In genomic region chr20:62476074-62476838, GRCh38 we compare ENCODE assay signal across 1 cellular context.
TF ChIP-seq lines count a peak whose summit lies in the region.

No MANE protein-coding gene starts in this region.

TF ChIP-seq in K562, 482 proteins besides CTCF, POLR2A, EP300 and RAD21 (continued from another document):
- 0 out of 2 replicates have a peak, but pooled peaks have one; percentile 52 for TF ChIP-seq ZNF217 (CRISPR knock-in tag; IDR thresholded peaks at IDR 0.05)
- no peak for TF ChIP-seq PCBP1 (IDR thresholded peaks at IDR 0.05; ENCODE audit: low read depth, low read length, poor library complexity, severe bottlenecking)
- TF ChIP-seq, protein P1, sequence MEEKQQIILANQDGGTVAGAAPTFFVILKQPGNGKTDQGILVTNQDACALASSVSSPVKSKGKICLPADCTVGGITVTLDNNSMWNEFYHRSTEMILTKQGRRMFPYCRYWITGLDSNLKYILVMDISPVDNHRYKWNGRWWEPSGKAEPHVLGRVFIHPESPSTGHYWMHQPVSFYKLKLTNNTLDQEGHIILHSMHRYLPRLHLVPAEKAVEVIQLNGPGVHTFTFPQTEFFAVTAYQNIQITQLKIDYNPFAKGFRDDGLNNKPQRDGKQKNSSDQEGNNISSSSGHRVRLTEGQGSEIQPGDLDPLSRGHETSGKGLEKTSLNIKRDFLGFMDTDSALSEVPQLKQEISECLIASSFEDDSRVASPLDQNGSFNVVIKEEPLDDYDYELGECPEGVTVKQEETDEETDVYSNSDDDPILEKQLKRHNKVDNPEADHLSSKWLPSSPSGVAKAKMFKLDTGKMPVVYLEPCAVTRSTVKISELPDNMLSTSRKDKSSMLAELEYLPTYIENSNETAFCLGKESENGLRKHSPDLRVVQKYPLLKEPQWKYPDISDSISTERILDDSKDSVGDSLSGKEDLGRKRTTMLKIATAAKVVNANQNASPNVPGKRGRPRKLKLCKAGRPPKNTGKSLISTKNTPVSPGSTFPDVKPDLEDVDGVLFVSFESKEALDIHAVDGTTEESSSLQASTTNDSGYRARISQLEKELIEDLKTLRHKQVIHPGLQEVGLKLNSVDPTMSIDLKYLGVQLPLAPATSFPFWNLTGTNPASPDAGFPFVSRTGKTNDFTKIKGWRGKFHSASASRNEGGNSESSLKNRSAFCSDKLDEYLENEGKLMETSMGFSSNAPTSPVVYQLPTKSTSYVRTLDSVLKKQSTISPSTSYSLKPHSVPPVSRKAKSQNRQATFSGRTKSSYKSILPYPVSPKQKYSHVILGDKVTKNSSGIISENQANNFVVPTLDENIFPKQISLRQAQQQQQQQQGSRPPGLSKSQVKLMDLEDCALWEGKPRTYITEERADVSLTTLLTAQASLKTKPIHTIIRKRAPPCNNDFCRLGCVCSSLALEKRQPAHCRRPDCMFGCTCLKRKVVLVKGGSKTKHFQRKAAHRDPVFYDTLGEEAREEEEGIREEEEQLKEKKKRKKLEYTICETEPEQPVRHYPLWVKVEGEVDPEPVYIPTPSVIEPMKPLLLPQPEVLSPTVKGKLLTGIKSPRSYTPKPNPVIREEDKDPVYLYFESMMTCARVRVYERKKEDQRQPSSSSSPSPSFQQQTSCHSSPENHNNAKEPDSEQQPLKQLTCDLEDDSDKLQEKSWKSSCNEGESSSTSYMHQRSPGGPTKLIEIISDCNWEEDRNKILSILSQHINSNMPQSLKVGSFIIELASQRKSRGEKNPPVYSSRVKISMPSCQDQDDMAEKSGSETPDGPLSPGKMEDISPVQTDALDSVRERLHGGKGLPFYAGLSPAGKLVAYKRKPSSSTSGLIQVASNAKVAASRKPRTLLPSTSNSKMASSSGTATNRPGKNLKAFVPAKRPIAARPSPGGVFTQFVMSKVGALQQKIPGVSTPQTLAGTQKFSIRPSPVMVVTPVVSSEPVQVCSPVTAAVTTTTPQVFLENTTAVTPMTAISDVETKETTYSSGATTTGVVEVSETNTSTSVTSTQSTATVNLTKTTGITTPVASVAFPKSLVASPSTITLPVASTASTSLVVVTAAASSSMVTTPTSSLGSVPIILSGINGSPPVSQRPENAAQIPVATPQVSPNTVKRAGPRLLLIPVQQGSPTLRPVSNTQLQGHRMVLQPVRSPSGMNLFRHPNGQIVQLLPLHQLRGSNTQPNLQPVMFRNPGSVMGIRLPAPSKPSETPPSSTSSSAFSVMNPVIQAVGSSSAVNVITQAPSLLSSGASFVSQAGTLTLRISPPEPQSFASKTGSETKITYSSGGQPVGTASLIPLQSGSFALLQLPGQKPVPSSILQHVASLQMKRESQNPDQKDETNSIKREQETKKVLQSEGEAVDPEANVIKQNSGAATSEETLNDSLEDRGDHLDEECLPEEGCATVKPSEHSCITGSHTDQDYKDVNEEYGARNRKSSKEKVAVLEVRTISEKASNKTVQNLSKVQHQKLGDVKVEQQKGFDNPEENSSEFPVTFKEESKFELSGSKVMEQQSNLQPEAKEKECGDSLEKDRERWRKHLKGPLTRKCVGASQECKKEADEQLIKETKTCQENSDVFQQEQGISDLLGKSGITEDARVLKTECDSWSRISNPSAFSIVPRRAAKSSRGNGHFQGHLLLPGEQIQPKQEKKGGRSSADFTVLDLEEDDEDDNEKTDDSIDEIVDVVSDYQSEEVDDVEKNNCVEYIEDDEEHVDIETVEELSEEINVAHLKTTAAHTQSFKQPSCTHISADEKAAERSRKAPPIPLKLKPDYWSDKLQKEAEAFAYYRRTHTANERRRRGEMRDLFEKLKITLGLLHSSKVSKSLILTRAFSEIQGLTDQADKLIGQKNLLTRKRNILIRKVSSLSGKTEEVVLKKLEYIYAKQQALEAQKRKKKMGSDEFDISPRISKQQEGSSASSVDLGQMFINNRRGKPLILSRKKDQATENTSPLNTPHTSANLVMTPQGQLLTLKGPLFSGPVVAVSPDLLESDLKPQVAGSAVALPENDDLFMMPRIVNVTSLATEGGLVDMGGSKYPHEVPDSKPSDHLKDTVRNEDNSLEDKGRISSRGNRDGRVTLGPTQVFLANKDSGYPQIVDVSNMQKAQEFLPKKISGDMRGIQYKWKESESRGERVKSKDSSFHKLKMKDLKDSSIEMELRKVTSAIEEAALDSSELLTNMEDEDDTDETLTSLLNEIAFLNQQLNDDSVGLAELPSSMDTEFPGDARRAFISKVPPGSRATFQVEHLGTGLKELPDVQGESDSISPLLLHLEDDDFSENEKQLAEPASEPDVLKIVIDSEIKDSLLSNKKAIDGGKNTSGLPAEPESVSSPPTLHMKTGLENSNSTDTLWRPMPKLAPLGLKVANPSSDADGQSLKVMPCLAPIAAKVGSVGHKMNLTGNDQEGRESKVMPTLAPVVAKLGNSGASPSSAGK (IDR thresholded peaks at IDR 0.05), result peak; percentile 83; the same call in 1 of the 2 replicates
- TF ChIP-seq SREBF2 (CRISPR knock-in tag; IDR thresholded peaks at IDR 0.05), result no peak
- TF ChIP-seq U2AF1 (optimal IDR thresholded peaks at IDR 0.05; ENCODE audit: low read depth, low read length), result no peak
- TF ChIP-seq TOE1 (IDR thresholded peaks at IDR 0.05; ENCODE audit: borderline replicate concordance), result no peak
- peak; percentile 93; the same call in 1 of the 2 replicates for TF ChIP-seq TOE1 (CRISPR knock-in tag; IDR thresholded peaks at IDR 0.05; ENCODE audit: borderline replicate concordance, low read depth)
- TF ChIP-seq EZH2 (IDR thresholded peaks at IDR 0.05; ENCODE audit: borderline replicate concordance, low read depth, low read length), result no peak
- TF ChIP-seq HNRNPLL (IDR thresholded peaks at IDR 0.05; ENCODE audit: low read depth, low read length, poor library complexity, severe bottlenecking), result peak; percentile 64
- no peak; a peak in 1 of 4 replicates for TF ChIP-seq MAZ (CRISPR knock-in tag; conservative IDR thresholded peaks at IDR 0.05 in 1 of 2, IDR thresholded peaks at IDR 0.05 in 1 of 2)
- TF ChIP-seq ZNF76 (CRISPR knock-in tag; IDR thresholded peaks at IDR 0.05; ENCODE audit: borderline replicate concordance), result no peak
- no peak for TF ChIP-seq FOS (IDR thresholded peaks at IDR 0.05; ENCODE audit: extremely low read depth, insufficient read length)
- TF ChIP-seq, protein P2, sequence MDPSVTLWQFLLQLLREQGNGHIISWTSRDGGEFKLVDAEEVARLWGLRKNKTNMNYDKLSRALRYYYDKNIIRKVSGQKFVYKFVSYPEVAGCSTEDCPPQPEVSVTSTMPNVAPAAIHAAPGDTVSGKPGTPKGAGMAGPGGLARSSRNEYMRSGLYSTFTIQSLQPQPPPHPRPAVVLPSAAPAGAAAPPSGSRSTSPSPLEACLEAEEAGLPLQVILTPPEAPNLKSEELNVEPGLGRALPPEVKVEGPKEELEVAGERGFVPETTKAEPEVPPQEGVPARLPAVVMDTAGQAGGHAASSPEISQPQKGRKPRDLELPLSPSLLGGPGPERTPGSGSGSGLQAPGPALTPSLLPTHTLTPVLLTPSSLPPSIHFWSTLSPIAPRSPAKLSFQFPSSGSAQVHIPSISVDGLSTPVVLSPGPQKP (CRISPR knock-in tag; IDR thresholded peaks at IDR 0.05), result no peak
- TF ChIP-seq FOXA3 (CRISPR knock-in tag; conservative IDR thresholded peaks at IDR 0.05 in 1 of 2, IDR thresholded peaks at IDR 0.05 in 1 of 2), result peak in 1 of 2 experiments; percentile 85; a peak in 1 of 4 replicates
- TF ChIP-seq CAMTA2 (CRISPR knock-in tag; conservative IDR thresholded peaks at IDR 0.05), result no peak
- TF ChIP-seq ZNF232 (CRISPR knock-in tag; IDR thresholded peaks at IDR 0.05), result peak; percentile 96
- TF ChIP-seq CBX1 (IDR thresholded peaks at IDR 0.05; ENCODE audit: low read depth), result no peak
- TF ChIP-seq XRCC3 (IDR thresholded peaks at IDR 0.05), result no peak
- TF ChIP-seq ZBTB7A (IDR thresholded peaks at IDR 0.05; ENCODE audit: borderline replicate concordance, control insufficient read depth, low read depth, low read length), result peak; percentile 55; the same call in 1 of the 2 replicates
- no peak for TF ChIP-seq PCBP2 (IDR thresholded peaks at IDR 0.05; ENCODE audit: low read depth, low read length, poor library complexity, severe bottlenecking)
- TF ChIP-seq GABPB1 (CRISPR knock-in tag; IDR thresholded peaks at IDR 0.05), result peak; percentile 79
- no peak for TF ChIP-seq HLTF (IDR thresholded peaks at IDR 0.05)
- no peak for TF ChIP-seq SNRNP70 (optimal IDR thresholded peaks at IDR 0.05; ENCODE audit: low read depth, low read length)
- TF ChIP-seq, protein P3, sequence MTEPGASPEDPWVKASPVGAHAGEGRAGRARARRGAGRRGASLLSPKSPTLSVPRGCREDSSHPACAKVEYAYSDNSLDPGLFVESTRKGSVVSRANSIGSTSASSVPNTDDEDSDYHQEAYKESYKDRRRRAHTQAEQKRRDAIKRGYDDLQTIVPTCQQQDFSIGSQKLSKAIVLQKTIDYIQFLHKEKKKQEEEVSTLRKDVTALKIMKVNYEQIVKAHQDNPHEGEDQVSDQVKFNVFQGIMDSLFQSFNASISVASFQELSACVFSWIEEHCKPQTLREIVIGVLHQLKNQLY (CRISPR knock-in tag; conservative IDR thresholded peaks at IDR 0.05), result no peak
- no peak for TF ChIP-seq ZBTB9 (CRISPR knock-in tag; IDR thresholded peaks at IDR 0.05)
- no peak for TF ChIP-seq AFF1 (IDR thresholded peaks at IDR 0.05; ENCODE audit: low read depth in 1 of 2, partially characterized antibody in 2 of 2)
